In genomic region chr6:69894578-69895347, GRCh38 we compare ENCODE assay signal across 9 cellular contexts. TPM values are rescaled to one million over a fixed set of nuclear protein-coding genes. Genes with fewer than 3 reads are reported as not detected.
A peak's percentile ranks its signal among the peaks of the same experiment; 100 is the strongest.
DNase-seq lines count a peak whose midpoint lies in the region; ATAC-seq, FAIRE-seq and TF ChIP-seq lines count a peak whose summit lies in the region.
"Had no signal": no experiment of that assay in that cellular context is flagged by ENCODE, and none has a peak within 500 bp of the region (broad histone marks: within the 10 kb centered on the region; RNA-seq: fewer than 3 reads in every experiment).

No MANE protein-coding gene starts in this region.

- peaks cover 11% of the 10 kb centered on the region; the same call in 1 of the 2 replicates for H3K4me1 ChIP-seq in GM12878 (ENCODE audit: control insufficient read depth, insufficient read depth, low read length)
- H3K4me1 ChIP-seq: heart left ventricle had no signal

- no peak overlapping the region for H3K27ac Mint-ChIP-seq in activated CD8-positive, alpha-beta T cell treated with anti-CD3 and anti-CD28 coated beads for 36 hours

- no TSS peak for BruUV-seq in GM12878 (replicated peaks; lab: Mats Ljungman, UMichigan)

- H3K36me3 ChIP-seq in GM12878 (ENCODE audit: control insufficient read depth in 2 of 2, insufficient read depth in 2 of 2, low read length in 1 of 2) = peaks cover 0 to 4% of the 10 kb centered on the region in 2 experiments; a peak in 2 of 4 replicates
- H3K36me3 ChIP-seq: heart left ventricle had no signal

- peak overlapping the region; percentile 74 for H3K4me2 ChIP-seq in GM12878 (ENCODE audit: control insufficient read depth, insufficient read depth)

- peak overlapping the region; percentile 42 for H2AFZ ChIP-seq in GM12878 (ENCODE audit: control insufficient read depth, low read depth, low read length)

- H3K9ac ChIP-seq in GM12878 (ENCODE audit: control insufficient read depth, insufficient read depth, low read length) = peak overlapping the region; percentile 54; the same call in 1 of the 2 replicates

- no peak for TF ChIP-seq CTCF in GM12878 (IDR thresholded peaks at IDR 0.05 in 2 of 3, conservative IDR thresholded peaks at IDR 0.05 in 1 of 3; ENCODE audit: control insufficient read depth in 2 of 3, extremely low read depth in 1 of 3, insufficient read depth in 1 of 3, low read depth in 3 of 3, low read length in 3 of 3)
- TF ChIP-seq CTCF in retinal pigment epithelial cell (conservative IDR thresholded peaks at IDR 0.05; ENCODE audit: low read depth, low read length) = no peak
- no peak for TF ChIP-seq CTCF in activated CD8-positive, alpha-beta T cell treated with anti-CD3 and anti-CD28 coated beads for 36 hours (IDR thresholded peaks at IDR 0.05)

- SMC1A ChIA-PET in GM12878 (lab: Charles Lee; ENCODE audit: uncharacterized antibody, unreplicated experiment) = interaction anchor here (0.7 to 2.5 kb wide), 20 partner anchors 9 to 215 kb away, joined by 3 to 29 read pairs (median 4); partner anchors contain the start of genes COL19A1 and LMBRD1

- peaks cover 4% of the 10 kb centered on the region; the same call in 2 of the 3 replicates for H3K9me3 ChIP-seq in GM12878 (replicated peaks; ENCODE audit: control insufficient read depth, insufficient read depth, low read length)
- H3K9me3 ChIP-seq: heart left ventricle had no signal

- H3K79me2 ChIP-seq in GM12878 (ENCODE audit: control insufficient read depth, insufficient read depth, low read length) = no peaks in the 10 kb centered on the region

- no peaks in the 10 kb centered on the region for H4K20me1 ChIP-seq in GM12878 (ENCODE audit: control insufficient read depth, insufficient read depth)

- TF ChIP-seq EP300 in GM12878 (IDR thresholded peaks at IDR 0.05; ENCODE audit: borderline replicate concordance in 1 of 2, control insufficient read depth in 1 of 2, low read depth in 2 of 2, low read length in 2 of 2) = no peak

- peak overlapping the region; percentile 86 for H3K27ac ChIP-seq in GM12878 (ENCODE audit: control insufficient read depth, insufficient read depth)
- H3K27ac ChIP-seq: heart left ventricle had no signal

- no peaks in the 10 kb centered on the region for H3K27me3 ChIP-seq in GM12878 (replicated peaks in 1 of 2; ENCODE audit: control insufficient read depth in 2 of 2, insufficient read depth in 2 of 2, low read length in 1 of 2)
- H3K27me3 ChIP-seq: heart left ventricle had no signal

- POLR2A ChIA-PET in GM12878 (lab: Charles Lee) = interaction anchor here (1.4 to 2.2 kb wide), 4 partner anchors 13 to 98 kb away, joined by 3 to 23 read pairs (median 11); partner anchors contain the start of genes COL19A1 and LMBRD1
- POLR2A ChIA-PET in activated CD8-positive, alpha-beta T cell treated with anti-CD3 and anti-CD28 coated beads for 36 hours (lab: Charles Lee) = no interaction called here

- H3K9me3 Mint-ChIP-seq in activated CD8-positive, alpha-beta T cell treated with anti-CD3 and anti-CD28 coated beads for 36 hours = peaks cover under 1% of the 10 kb centered on the region

- peaks cover 2% of the 10 kb centered on the region for H3K27me3 Mint-ChIP-seq in activated CD8-positive, alpha-beta T cell treated with anti-CD3 and anti-CD28 coated beads for 36 hours

- CTCF ChIA-PET in GM12878 (lab: Yijun Ruan, JAX) = interaction anchor here (0.7 to 2.1 kb wide), 12 partner anchors 8 to 214 kb away, joined by 3 to 18 read pairs (median 4); partner anchors contain the start of genes COL19A1 and LMBRD1
- CTCF ChIA-PET in activated CD8-positive, alpha-beta T cell treated with anti-CD3 and anti-CD28 coated beads for 36 hours (lab: Charles Lee) = no interaction called here

- ATAC-seq in GM19455 (IDR thresholded peaks at IDR 0.05; ENCODE audit: unreplicated experiment) = peak; percentile 54
- peak; percentile 91 for ATAC-seq in GM12878
- no peak for ATAC-seq in activated CD8-positive, alpha-beta T cell treated with anti-CD3 and anti-CD28 coated beads for 36 hours
- ATAC-seq: heart left ventricle had no signal

- H3K4me3 ChIP-seq in GM12878 (0 out of 2 replicates have a peak overlapping the region, but pooled peaks have one; percentile 25), retinal pigment epithelial cell (ENCODE audit: low read length) (no peak overlapping the region)
- H3K4me3 ChIP-seq: heart left ventricle had no signal

- no peaks in the 10 kb centered on the region for H3K36me3 Mint-ChIP-seq in activated CD8-positive, alpha-beta T cell treated with anti-CD3 and anti-CD28 coated beads for 36 hours (ENCODE audit: low read depth)

- TF ChIP-seq RAD21 in GM12878 (IDR thresholded peaks at IDR 0.05; ENCODE audit: insufficient read depth, low read depth, low read length) = no peak

- RAD21 ChIA-PET in GM12878 (lab: Charles Lee; ENCODE audit: unreplicated experiment) = interaction anchor here (0.6 to 4.7 kb wide), 13 partner anchors 8 to 416 kb away, joined by 3 to 52 read pairs (median 4); partner anchors contain the start of genes COL19A1 and LMBRD1

- peak; percentile 54 for FAIRE-seq in GM12878 (lab: Jason Lieb, UNC)

- no peak overlapping the region for H3K4me3 Mint-ChIP-seq in activated CD8-positive, alpha-beta T cell treated with anti-CD3 and anti-CD28 coated beads for 36 hours

- DNase-seq in HPDE6-E6E7 (ENCODE audit: extremely low spot score) = peak; percentile 11
- DNase-seq in GM12878 (ENCODE audit: low read depth, low spot score) = peak; percentile 62
- DNase-seq in retinal pigment epithelial cell (ENCODE audit: low read depth) = peak; percentile 62
- no peak for DNase-seq in activated CD8-positive, alpha-beta T cell treated with anti-CD3 and anti-CD28 coated beads for 36 hours
- DNase-seq in stimulated activated CD4-positive, alpha-beta T cell treated with anti-CD3 and anti-CD28 coated beads, Interleukin-4, amount 100 ng/mL, for 4 hours = no peak
- no peak for DNase-seq in activated gamma-delta T cell treated with Interleukin-2 at 50 U/mL for 16 hours
- DNase-seq in DMS53 (lab: John Stamatoyannopoulos, UW) = no peak
- DNase-seq: heart left ventricle had no signal

- intact Hi-C loops in GM12878 (cut with micrococcal nuclease; ENCODE audit: unreplicated experiment) = loop anchor here (1.0 kb wide), 1 partner anchor 28 kb away; the partner anchor contains the start of gene COL19A1
- intact Hi-C loops in activated CD8-positive, alpha-beta T cell treated with anti-CD3 and anti-CD28 coated beads for 36 hours (cut with micrococcal nuclease) = no loop called here

- no peaks in the 10 kb centered on the region for H3K4me1 Mint-ChIP-seq in activated CD8-positive, alpha-beta T cell treated with anti-CD3 and anti-CD28 coated beads for 36 hours (ENCODE audit: low read depth)

- 12% methylated on average over 8 of the region's 8 CpGs for WGBS in GM12878 (ENCODE audit: insufficient coverage, insufficient replicate concordance, low lambda C conversion rate, missing lambda C conversion rate)

- TF ChIP-seq POLR2A in GM12878 (IDR thresholded peaks at IDR 0.05; ENCODE audit: low read depth, low read length) = peak; percentile 41; the same call in 1 of the 2 replicates

- in situ Hi-C loops in GM12878 (cut with MboI) = no loop called here

TF ChIP-seq in GM12878, 131 proteins besides CTCF, POLR2A, EP300 and RAD21 (continues in another document):
- TF ChIP-seq NBN (IDR thresholded peaks at IDR 0.05) = 0 out of 2 replicates have a peak, but pooled peaks have one; percentile 43
- no peak for TF ChIP-seq CBFB (IDR thresholded peaks at IDR 0.05; ENCODE audit: low read depth)
- TF ChIP-seq ZNF384 (IDR thresholded peaks at IDR 0.05; ENCODE audit: borderline replicate concordance, low read depth, low read length) = no peak
- TF ChIP-seq BCLAF1 (IDR thresholded peaks at IDR 0.05) = no peak

RNA-seq across cellular contexts. Expression of gene COL19A1, which starts 28.4 kb away (rescaled TPM):
- total RNA-seq in GM12878 (2013; cell fraction: nucleolus; rRNA removed) = 51.4 and 55.7 TPM in 2 replicates
- total RNA-seq in GM12878 (2014; rRNA removed) = 4.7 and 5.8 TPM in 2 replicates
- total RNA-seq in GM12878 (2014; rRNA removed; fragmentation: Illumina TruSeq; extraction: Trizol) = 5.8 and 6.1 TPM in 2 replicates
- total RNA-seq in GM12878 (2021) = 4.4 and 5.6 TPM in 2 replicates
- 2.1 TPM for polyA plus RNA-seq in GM12878 (2011; ENCODE audit: low read depth)
- 13.5 and 20.4 TPM in 2 replicates for polyA plus RNA-seq in GM12878 (2011; rRNA removed)
- 5.3 and 5.8 TPM in 2 replicates for polyA plus RNA-seq in GM12878 (2011; cell fraction: cytosol; rRNA removed)
- polyA plus RNA-seq in GM12878 (2011; cell fraction: nucleus; rRNA removed) = 33.4 and 41.9 TPM in 2 replicates
- polyA plus RNA-seq in GM12878 (2012) = 3.0 and 3.9 TPM in 2 replicates
- 2.3 and 2.5 TPM in 2 replicates for polyA plus RNA-seq in GM12878 (2014; fragmentation: Illumina TruSeq; extraction: Trizol)
- 1 to 10 TPM; 1.1 to 1.9 TPM for polyA plus RNA-seq in GM12878 (2014; fragmentation: Nextera tagmentation; extraction: Ambion mirVana)
- polyA plus RNA-seq in GM12878 (2014; rRNA removed) = 1.8 and 2.4 TPM in 2 replicates
- 1 to 10 TPM; 3.6 to 6.0 TPM for polyA plus RNA-seq in GM12878 (2016; fragmentation: Nextera tagmentation; extraction: Ambion mirVana)
- 49.5 and 53.5 TPM in 2 replicates for polyA minus RNA-seq in GM12878 (2011; rRNA and poly(A)+ RNA removed)
- polyA minus RNA-seq in GM12878 (2011; cell fraction: cytosol; rRNA and poly(A)+ RNA removed) = 6.8 and 10.3 TPM in 2 replicates
- 110 and 164 TPM in 2 replicates for polyA minus RNA-seq in GM12878 (2011; cell fraction: nucleus; rRNA and poly(A)+ RNA removed)
- total RNA-seq in activated CD8-positive, alpha-beta T cell treated with anti-CD3 and anti-CD28 coated beads for 36 hours = under 1 TPM in 1 of 2 experiments, not detected in 1; 0.14 TPM

Comparison
In these comparisons a context has a peak if more than half of its experiments do, and no peak if none do; other contexts are left out.
1. DNase-seq: peak in HPDE6-E6E7 (single experiment), GM12878 (single experiment) and retinal pigment epithelial cell (single experiment); none in activated CD8-positive, alpha-beta T cell treated with anti-CD3 and anti-CD28 coated beads for 36 hours (single experiment), stimulated activated CD4-positive, alpha-beta T cell treated with anti-CD3 and anti-CD28 coated beads, Interleukin-4, amount 100 ng/mL, for 4 hours (0 of 2), activated gamma-delta T cell treated with Interleukin-2 at 50 U/mL for 16 hours (single experiment) and DMS53 (single experiment).
2. RNA of gene COL19A1, which starts 28.4 kb away (total RNA-seq): 4.4 to 55.7 TPM in GM12878; 0.14 TPM in activated CD8-positive, alpha-beta T cell treated with anti-CD3 and anti-CD28 coated beads for 36 hours; every median in the first group is over 4 times any median in the second.